ENCODE assay signal across 8 cellular contexts in genomic region chr14:60183724-60184596, GRCh38. TPM values are rescaled to one million over a fixed set of nuclear protein-coding genes. Genes with fewer than 3 reads are reported as not detected.
DNase-seq lines count a peak whose midpoint lies in the region; ATAC-seq, FAIRE-seq and TF ChIP-seq lines count a peak whose summit lies in the region.

No MANE protein-coding gene starts in this region.

- H3K4me1 ChIP-seq in BE2C = no peaks in the 10 kb centered on the region; the same call in 1 of the 2 replicates
- H3K4me1 ChIP-seq in pancreas = no peaks in the 10 kb centered on the region

- 6 to 12% methylated on average over 6 of the region's 6 CpGs for WGBS in pancreas, 2 donors

- POLR2A ChIA-PET in activated CD4-positive, alpha-beta memory T cell treated with anti-CD3 and anti-CD28 coated beads for 36 hours (lab: Charles Lee) = interaction anchor here (1.0 to 1.4 kb wide), 4 partner anchors 17 to 219 kb away, joined by 3 read pairs; no protein-coding TSS in a partner anchor

- peaks cover 1% of the 10 kb centered on the region for H3K36me3 Mint-ChIP-seq in activated CD4-positive, alpha-beta memory T cell treated with anti-CD3 and anti-CD28 coated beads for 36 hours

- H3K27me3 Mint-ChIP-seq in activated CD4-positive, alpha-beta memory T cell treated with anti-CD3 and anti-CD28 coated beads for 36 hours = no peaks in the 10 kb centered on the region

- ATAC-seq in GM18511 (IDR thresholded peaks at IDR 0.05; ENCODE audit: unreplicated experiment) (peak; percentile 64), HG03108 (IDR thresholded peaks at IDR 0.05; ENCODE audit: unreplicated experiment) (peak; percentile 43), pancreas (peak; percentile 55 to 91 (median 83))

- H3K4me1 Mint-ChIP-seq in activated CD4-positive, alpha-beta memory T cell treated with anti-CD3 and anti-CD28 coated beads for 36 hours (ENCODE audit: low read depth) = peaks cover 17% of the 10 kb centered on the region

- no peaks in the 10 kb centered on the region for H3K27me3 ChIP-seq in BE2C
- H3K27me3 ChIP-seq in pancreas = no peaks in the 10 kb centered on the region

- peak overlapping the region; percentile 36 for H3K4me3 ChIP-seq in BE2C (ENCODE audit: low read depth, low read length)
- peak overlapping the region in 2 of 4 donors; percentile 23 to 31 for H3K4me3 ChIP-seq in pancreas

- H3K27ac ChIP-seq in pancreas = peak overlapping the region in 2 of 4 donors; percentile 3 to 34

- H3K36me3 ChIP-seq in BE2C (no peaks in the 10 kb centered on the region), pancreas (no peaks in the 10 kb centered on the region)

- intact Hi-C loops in activated CD4-positive, alpha-beta memory T cell treated with anti-CD3 and anti-CD28 coated beads for 36 hours (cut with micrococcal nuclease) = loop anchor here (1.0 to 10.0 kb wide), 9 partner anchors 19 to 1057 kb away; partner anchors contain the start of genes CCDC175, DHRS7 and PCNX4
- intact Hi-C loops in pancreas (cut with DNase I) = loop anchor here in 2 of 3 donors (10.0 kb wide), 2 partner anchors 119 to 219 kb away; no protein-coding TSS in a partner anchor

- CTCF ChIA-PET in activated CD4-positive, alpha-beta memory T cell treated with anti-CD3 and anti-CD28 coated beads for 36 hours (lab: Charles Lee) = interaction anchor here (0.6 to 10.7 kb wide), 30 partner anchors 12 to 734 kb away, joined by 3 to 265 read pairs (median 4); partner anchors contain the start of genes CCDC175, DHRS7 and PPM1A

- peaks cover 11% of the 10 kb centered on the region for H3K9me3 Mint-ChIP-seq in activated CD4-positive, alpha-beta memory T cell treated with anti-CD3 and anti-CD28 coated beads for 36 hours

- FAIRE-seq in frontal cortex (lab: Jason Lieb, UNC) (peak; percentile 92), pancreas (lab: Jason Lieb, UNC) (peak; percentile 97)

- H3K27ac Mint-ChIP-seq in activated CD4-positive, alpha-beta memory T cell treated with anti-CD3 and anti-CD28 coated beads for 36 hours = peak overlapping the region; percentile 85

- peak; percentile 24 for DNase-seq in BE2C
- peak; percentile 28 for DNase-seq in NCI-H226
- DNase-seq in activated CD4-positive, alpha-beta memory T cell treated with anti-CD3 and anti-CD28 coated beads for 36 hours = no peak
- no peak for DNase-seq in frontal cortex (ENCODE audit: low spot score in 2 of 2)
- DNase-seq in pancreas = no peak
- DNase-seq in activated CD8-positive, alpha-beta memory T cell treated with anti-CD3 and anti-CD28 coated beads for 24 hours = no peak

- H3K4me3 Mint-ChIP-seq in activated CD4-positive, alpha-beta memory T cell treated with anti-CD3 and anti-CD28 coated beads for 36 hours = peak overlapping the region; percentile 58

- TF ChIP-seq CTCF in BE2C (IDR thresholded peaks at IDR 0.05; ENCODE audit: low read depth, low read length) (peak; percentile 64), pancreas (IDR thresholded peaks at IDR 0.05) (peak in 3 of 4 donors; percentile 56 to 61 (median 59))

- H3K9me3 ChIP-seq in BE2C (no peaks in the 10 kb centered on the region), pancreas (no peaks in the 10 kb centered on the region)

RNA-seq across cellular contexts. Expression of gene DHRS7, which starts 18.8 kb away (rescaled TPM):
- 104 TPM for polyA plus RNA-seq in BE2C (2012; ENCODE audit: insufficient read depth, insufficient read length, low read depth)
- total RNA-seq in activated CD4-positive, alpha-beta memory T cell treated with anti-CD3 and anti-CD28 coated beads for 36 hours = 10 to 100 TPM; 70.3 to 74.7 TPM
- 77.0 TPM for total RNA-seq in frontal cortex
- 10 to 100 TPM; 29.4 to 65.4 (median 37.9) TPM for total RNA-seq in pancreas
- polyA plus RNA-seq in pancreas = 10 to 100 TPM; 31.6 to 52.4 TPM

Comparison
In these comparisons a context has a peak if more than half of its experiments do, and no peak if none do; other contexts are left out.
1. DNase-seq: peak in BE2C (single experiment) and NCI-H226 (single experiment); none in activated CD4-positive, alpha-beta memory T cell treated with anti-CD3 and anti-CD28 coated beads for 36 hours (single experiment), frontal cortex (0 of 2), pancreas (0 of 6) and activated CD8-positive, alpha-beta memory T cell treated with anti-CD3 and anti-CD28 coated beads for 24 hours (single experiment).
2. Peak in every context shown above with its lines, with median percentiles within 50 percentile points of each other: ATAC-seq.